Comparison of ENCODE assay signal across 8 cellular contexts in the genomic region with DNA sequence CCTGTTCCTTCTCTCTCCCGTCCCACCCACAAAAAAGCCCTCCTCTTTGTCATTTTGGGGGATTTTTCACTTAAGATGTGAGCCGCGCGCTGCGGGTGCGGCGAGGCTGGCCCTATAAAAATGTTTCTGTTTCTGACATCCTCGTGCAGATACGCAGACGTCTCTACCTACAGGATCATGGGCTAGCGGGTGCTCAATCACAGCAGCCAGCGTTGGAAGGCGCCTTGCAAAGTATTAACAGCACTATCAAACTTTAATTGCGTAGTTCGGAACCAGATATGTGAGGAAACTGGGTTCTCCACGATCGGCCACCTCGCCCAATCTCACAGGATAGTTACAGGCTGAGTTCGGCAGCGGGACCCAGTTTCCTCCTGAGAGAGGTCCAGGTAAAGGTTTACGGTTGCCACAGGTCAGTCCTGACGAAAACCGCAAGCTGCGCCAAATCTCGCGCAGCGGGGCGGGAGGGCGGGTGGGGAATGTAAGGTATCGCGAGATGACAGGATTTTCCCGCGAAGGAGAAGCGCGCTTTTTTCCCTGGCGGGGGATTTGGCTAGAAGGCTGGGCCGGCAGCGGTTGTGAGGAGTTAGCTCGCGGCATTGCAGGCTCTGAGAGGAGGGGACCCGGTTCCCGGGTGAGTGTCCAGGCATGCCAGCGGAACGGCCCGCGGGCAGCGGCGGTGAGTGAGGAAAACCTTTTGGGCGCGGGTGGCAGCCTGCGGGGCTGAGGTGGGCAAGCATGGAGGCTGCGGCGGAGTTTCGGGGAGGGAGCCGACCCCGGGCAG. TPM values are rescaled to one million over a fixed set of nuclear protein-coding genes. Genes with fewer than 3 reads are reported as not detected.
DNase-seq lines count a peak whose midpoint lies in the region; ATAC-seq, FAIRE-seq and TF ChIP-seq lines count a peak whose summit lies in the region.

A gene (plus strand): TSS at position 512 of the 781 bp plus-strand sequence. CDS start 134 bp downstream, at position 646.

- peak within 1 kb of the TSS; percentile 92 for H3K27ac Mint-ChIP-seq in type B pancreatic cell

- intact Hi-C loops in heart left ventricle (cut with DNase I) = no loop called here
- intact Hi-C loops in posterior cingulate gyrus (cut with DNase I) = no loop called here

- no peak for TF ChIP-seq CTCF in heart left ventricle (IDR thresholded peaks at IDR 0.05)
- TF ChIP-seq CTCF in type B pancreatic cell (conservative IDR thresholded peaks at IDR 0.05) = no peak

- no peaks in the 10 kb centered on the region for H3K27me3 ChIP-seq in heart left ventricle

- peaks cover 0 to 22% (median 11%) of the 10 kb centered on the region in 12 donors for H3K4me1 ChIP-seq in heart left ventricle

- H3K36me3 Mint-ChIP-seq in type B pancreatic cell = peaks cover 4% of the 10 kb centered on the region

- TF ChIP-seq POLR2A in GM12891 (IDR thresholded peaks at IDR 0.05; ENCODE audit: low read depth, low read length) (peak; percentile 71), heart left ventricle (IDR thresholded peaks at IDR 0.05) (no peak)

- H3K9me3 ChIP-seq in heart left ventricle = no peaks in the 10 kb centered on the region

- ATAC-seq in HG02678 (IDR thresholded peaks at IDR 0.05; ENCODE audit: unreplicated experiment) = peak; percentile 78
- peak; percentile 76 to 92 (median 87) for ATAC-seq in heart left ventricle

- no peaks in the 10 kb centered on the region for H3K36me3 ChIP-seq in heart left ventricle

- H3K27ac ChIP-seq in heart left ventricle = peak within 1 kb of the TSS in 11 of 12 donors; percentile 2 to 73 (median 53)

- no peaks in the 10 kb centered on the region for H3K27me3 Mint-ChIP-seq in type B pancreatic cell

- H3K4me3 Mint-ChIP-seq in type B pancreatic cell = peak within 1 kb of the TSS; percentile 98

- 0 to 1% (median 0%) methylated on average over 49 to 56 of the region's 56 CpGs for WGBS in heart left ventricle, 4 donors

- peak; percentile 80 for FAIRE-seq in GM12891 (lab: Jason Lieb, UNC)

- H3K9me3 Mint-ChIP-seq in type B pancreatic cell = no peaks in the 10 kb centered on the region

- peaks cover 20% of the 10 kb centered on the region for H3K4me1 Mint-ChIP-seq in type B pancreatic cell (ENCODE audit: unreplicated experiment)

- peak within 1 kb of the TSS; percentile 45 to 92 (median 75) for H3K4me3 ChIP-seq in heart left ventricle

- DNase-seq in GM12891 (ENCODE audit: insufficient read length, low spot score) (peak; percentile 69), NCI-H1105 (lab: John Stamatoyannopoulos, UW) (peak; percentile 59), SW 1271 (lab: John Stamatoyannopoulos, UW) (peak; percentile 34 to 79), heart left ventricle (peak; percentile 67 to 82 (median 76)), posterior cingulate gyrus (peak; percentile 48 to 95 (median 74)), type B pancreatic cell (ENCODE audit: extremely low spot score, unreplicated experiment) (peak; percentile 88)
- DNase-seq in activated naive CD8-positive, alpha-beta T cell treated with anti-CD3 and anti-CD28 coated beads, Interleukin-2, amount 50 U/mL, for 16 hours (ENCODE audit: low read depth, low spot score) = peak; percentile 20

TF ChIP-seq in GM12891, 5 proteins besides CTCF, POLR2A, EP300 and RAD21:
- TF ChIP-seq PAX5 (IDR thresholded peaks at IDR 0.05; ENCODE audit: insufficient read depth, low read length, severe bottlenecking) (no peak), POLR2AphosphoS5 (IDR thresholded peaks at IDR 0.05; ENCODE audit: low read depth, low read length) (peak; percentile 81), TAF1 (IDR thresholded peaks at IDR 0.05; ENCODE audit: low read depth, low read length) (peak; percentile 79)

RNA-seq across cellular contexts. Expression of the gene that starts here (rescaled TPM):
- polyA plus RNA-seq in GM12891 (2012; ENCODE audit: low read depth, missing spikeins) = 26.5 TPM
- total RNA-seq in heart left ventricle (1 to 10 TPM in 4 of 9 donors, under 1 TPM in 5; 0.48 to 8.9 (median 1.00) TPM), type B pancreatic cell (ENCODE audit: low replicate concordance) (46.2 and 102 TPM in 2 replicates)
- under 1 TPM; 0.23 to 0.62 TPM for polyA plus RNA-seq in heart left ventricle

Comparison
In these comparisons a context has a peak if more than half of its experiments do, and no peak if none do; other contexts are left out.
1. Peak in every context shown above with its lines: DNase-seq, ATAC-seq, H3K4me3 ChIP-seq and H3K27ac ChIP-seq.
2. DNase-seq: peak in every context shown above with its lines; median percentile 88 in type B pancreatic cell; 76 in heart left ventricle; 74 in posterior cingulate gyrus; 69 in GM12891; 59 in NCI-H1105; 56 in SW 1271; 20 in activated naive CD8-positive, alpha-beta T cell treated with anti-CD3 and anti-CD28 coated beads, Interleukin-2, amount 50 U/mL, for 16 hours.